In the genomic region with DNA sequence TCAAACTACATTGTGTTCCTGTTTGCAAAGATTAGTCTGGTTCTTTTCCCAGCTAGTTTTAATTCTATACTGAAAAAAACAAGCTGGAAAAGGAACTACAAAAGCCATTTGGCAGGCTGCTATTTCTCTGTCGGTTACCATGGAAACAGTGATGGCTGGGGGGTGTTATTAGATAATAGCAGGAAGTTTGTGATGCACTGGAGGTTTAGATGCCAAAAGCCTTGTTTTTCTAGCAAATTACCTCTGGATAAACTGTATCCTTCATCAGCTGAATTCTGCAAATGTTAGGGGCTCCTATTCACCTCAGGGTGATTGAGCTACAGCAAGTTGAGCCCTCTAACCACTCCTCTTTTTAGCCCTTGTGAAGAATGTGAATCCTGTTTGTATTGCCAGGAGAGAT, we compare ENCODE assay signal across 10 cellular contexts. TPM values are rescaled to one million over a fixed set of nuclear protein-coding genes. Genes with fewer than 3 reads are reported as not detected.
A peak's percentile ranks its signal among the peaks of the same experiment; 100 is the strongest.
DNase-seq lines count a peak whose midpoint lies in the region; TF ChIP-seq lines count a peak whose summit lies in the region.
"Had no signal": no experiment of that assay in that cellular context is flagged by ENCODE, and none has a peak within 500 bp of the region (broad histone marks: within the 10 kb centered on the region; RNA-seq: fewer than 3 reads in every experiment).

No MANE protein-coding gene starts in this region.

- intact Hi-C loops in testis (cut with DNase I; ENCODE audit: low total_unique reads): no loop called here

- peak overlapping the region in 1 of 2 donors; percentile 73 for H3K27ac ChIP-seq in testis
- no peak overlapping the region for H3K27ac ChIP-seq in effector memory CD4-positive, alpha-beta T cell (ENCODE audit: insufficient read depth, low read length, poor library complexity, severe bottlenecking)
- H3K27ac ChIP-seq in neuronal stem cell (replicated peaks; ENCODE audit: low read length): no peak overlapping the region

- H3K4ac ChIP-seq in neuronal stem cell (ENCODE audit: low read length): no peak overlapping the region

- no peaks in the 10 kb centered on the region for H3K79me1 ChIP-seq in neuronal stem cell (ENCODE audit: low read depth, low read length)

- TF ChIP-seq CTCF in testis (IDR thresholded peaks at IDR 0.05): no peak

- H3K23ac ChIP-seq in neuronal stem cell (ENCODE audit: low read depth, low read length, poor library complexity): no peak overlapping the region

- no peak overlapping the region for H2BK120ac ChIP-seq in neuronal stem cell (ENCODE audit: low read depth, low read length)

- no peak overlapping the region for H2AK5ac ChIP-seq in neuronal stem cell (ENCODE audit: low read depth, low read length)

- H3K18ac ChIP-seq in neuronal stem cell (ENCODE audit: low read length): no peak overlapping the region

- no peak overlapping the region for H3K4me2 ChIP-seq in neuronal stem cell (ENCODE audit: insufficient read depth, low read length, poor library complexity, severe bottlenecking)

- no peak for TF ChIP-seq POLR2A in testis (IDR thresholded peaks at IDR 0.05)

- no peak overlapping the region for H3K9ac ChIP-seq in neuronal stem cell (ENCODE audit: low read depth, low read length, poor library complexity)

- no peak overlapping the region for H2BK15ac ChIP-seq in neuronal stem cell (ENCODE audit: low read length)

- no peak overlapping the region for H3K4me3 ChIP-seq in testis
- no peak overlapping the region for H3K4me3 ChIP-seq in effector memory CD4-positive, alpha-beta T cell (ENCODE audit: insufficient read depth, low read depth, low read length, poor library complexity, severe bottlenecking)
- H3K4me3 ChIP-seq in neuronal stem cell (ENCODE audit: low read length in 2 of 2): no peak overlapping the region
- H3K4me3 ChIP-seq: MG63 had no signal

- H3K27me3 ChIP-seq in testis (no peaks in the 10 kb centered on the region), neuronal stem cell (ENCODE audit: control insufficient read depth in 3 of 3, insufficient read depth in 3 of 3, low read depth in 1 of 3, low read length in 3 of 3) (no peaks in the 10 kb centered on the region)
- no peaks in the 10 kb centered on the region for H3K27me3 ChIP-seq in effector memory CD4-positive, alpha-beta T cell (replicated peaks; ENCODE audit: control insufficient read depth, insufficient read depth, low read length, poor library complexity, severe bottlenecking)
- H3K27me3 ChIP-seq: MG63 had no signal

- no peak overlapping the region for H4K8ac ChIP-seq in neuronal stem cell (ENCODE audit: low read depth, low read length)

- H3K36me3 ChIP-seq in testis (ENCODE audit: low read depth, missing control alignments): no peaks in the 10 kb centered on the region
- peaks cover 66% of the 10 kb centered on the region for H3K36me3 ChIP-seq in effector memory CD4-positive, alpha-beta T cell (ENCODE audit: control insufficient read depth, insufficient read depth, low read length)
- peaks cover 6 to 58% of the 10 kb centered on the region in 2 donors for H3K36me3 ChIP-seq in neuronal stem cell (replicated peaks in 1 of 2; ENCODE audit: control insufficient read depth in 2 of 2, insufficient read depth in 2 of 2, low read length in 2 of 2)

- H2BK12ac ChIP-seq in neuronal stem cell (ENCODE audit: low read length): no peak overlapping the region

- no peak overlapping the region for H3K14ac ChIP-seq in neuronal stem cell (ENCODE audit: low read length)

- DNase-seq in NCI-H2227 treated with DMSO at 0.1 percent for 48 hours (lab: John Stamatoyannopoulos, UW): peak; percentile 91
- DNase-seq in cerebellar cortex (ENCODE audit: low spot score): peak; percentile 67
- peak; percentile 72 for DNase-seq in left kidney (ENCODE audit: low read depth, low spot score)
- peak; percentile 65 for DNase-seq in testis
- DNase-seq in effector memory CD4-positive, alpha-beta T cell: no peak
- DNase-seq in neuronal stem cell (ENCODE audit: low spot score): no peak
- no peak for DNase-seq in activated CD4-positive, CD25-positive, alpha-beta regulatory T cell (lab: John Stamatoyannopoulos, UW)
- DNase-seq: DMS153, MG63 had no signal

- no peak overlapping the region for H2BK5ac ChIP-seq in neuronal stem cell (ENCODE audit: low read length)

- H3K9me3 ChIP-seq in testis: no peaks in the 10 kb centered on the region
- no peaks in the 10 kb centered on the region for H3K9me3 ChIP-seq in effector memory CD4-positive, alpha-beta T cell (ENCODE audit: control insufficient read depth, low read length)
- H3K9me3 ChIP-seq in neuronal stem cell (replicated peaks in 1 of 2; ENCODE audit: control insufficient read depth in 2 of 2, insufficient read depth in 1 of 2, low read depth in 1 of 2, low read length in 2 of 2): no peaks in the 10 kb centered on the region
- H3K9me3 ChIP-seq: MG63 had no signal

- H4K91ac ChIP-seq in neuronal stem cell (ENCODE audit: low read depth, low read length, poor library complexity): no peak overlapping the region

- H3K4me1 ChIP-seq in testis (no peaks in the 10 kb centered on the region), neuronal stem cell (ENCODE audit: control insufficient read depth in 2 of 2, insufficient read depth in 1 of 2, low read depth in 1 of 2, low read length in 2 of 2) (peaks cover 2 to 14% of the 10 kb centered on the region in 2 donors)
- no peaks in the 10 kb centered on the region for H3K4me1 ChIP-seq in effector memory CD4-positive, alpha-beta T cell (ENCODE audit: control insufficient read depth, insufficient read depth, low read length, poor library complexity, severe bottlenecking)

- 37 to 43% methylated on average over 1 of the region's 1 CpG for WGBS in testis, 2 donors
- no CpG with 5 or more reads among the region's 1 CpG for WGBS in neuronal stem cell (ENCODE audit: extremely low coverage in 2 of 2, insufficient read length in 2 of 2, insufficient replicate concordance in 1 of 2), 2 donors

- no peak overlapping the region for H2AFZ ChIP-seq in neuronal stem cell (ENCODE audit: low read length)

RNA-seq across cellular contexts. Expression of a gene that starts 25.2 kb away (rescaled TPM):
- total RNA-seq in testis: 10 to 100 TPM; 39.9 to 45.8 TPM
- polyA plus RNA-seq in testis (ENCODE audit: insufficient read depth, low read depth, low replicate concordance): 45.4 TPM
- polyA plus RNA-seq in neuronal stem cell (2013, experiment 1 of 2): 15.5 TPM
- 14.1 TPM for polyA plus RNA-seq in neuronal stem cell (2013, experiment 2 of 2)
- total RNA-seq: OCI-LY7 had no signal

RNA-seq across cellular contexts. Expression of a gene that starts 36.6 kb away (rescaled TPM):
- total RNA-seq in testis: 100 to 1,000 TPM; 207 TPM
- polyA plus RNA-seq in testis (ENCODE audit: insufficient read depth, low read depth, low replicate concordance): 67.4 TPM
- 3.5 TPM for polyA plus RNA-seq in neuronal stem cell (2013, experiment 1 of 2)
- 4.2 TPM for polyA plus RNA-seq in neuronal stem cell (2013, experiment 2 of 2)
- total RNA-seq: OCI-LY7 had no signal

Comparison
In these comparisons a context has a peak if more than half of its experiments do, and no peak if none do; other contexts are left out.
1. DNase-seq: peak in NCI-H2227 treated with DMSO at 0.1 percent for 48 hours (single experiment), cerebellar cortex (single experiment), left kidney (single experiment) and testis (single experiment); none in effector memory CD4-positive, alpha-beta T cell (0 of 3), neuronal stem cell (single experiment) and activated CD4-positive, CD25-positive, alpha-beta regulatory T cell (0 of 4).